In genomic region chr12:23585156-23585781, GRCh38 we compare ENCODE assay signal across 15 cellular contexts.
DNase-seq lines count a peak whose midpoint lies in the region; ATAC-seq and TF ChIP-seq lines count a peak whose summit lies in the region.
"Had no signal": no experiment of that assay in that cellular context is flagged by ENCODE, and none has a peak within 500 bp of the region (broad histone marks: within the 10 kb centered on the region; RNA-seq: fewer than 3 reads in every experiment).

No MANE protein-coding gene starts in this region.

- ATAC-seq in GM23338: peak; percentile 67
- no peak for ATAC-seq in GM19035 (IDR thresholded peaks at IDR 0.05; ENCODE audit: unreplicated experiment)
- ATAC-seq in GM18511 (IDR thresholded peaks at IDR 0.05; ENCODE audit: unreplicated experiment): no peak

- H3K4me1 ChIP-seq in GM23338 (ENCODE audit: insufficient read depth) (peaks cover 24% of the 10 kb centered on the region), NT2/D1 (ENCODE audit: insufficient read depth, insufficient read length) (no peaks in the 10 kb centered on the region), iPS-18a (ENCODE audit: control insufficient read depth, low read depth, low read length) (peaks cover 23% of the 10 kb centered on the region), neural progenitor cell (peaks cover 8% of the 10 kb centered on the region)

- H3K27me3 ChIP-seq in GM23338 (ENCODE audit: insufficient read depth) (no peaks in the 10 kb centered on the region), NT2/D1 (ENCODE audit: insufficient read depth, insufficient read length) (no peaks in the 10 kb centered on the region), iPS-18a (ENCODE audit: control insufficient read depth, insufficient read depth, low read length) (no peaks in the 10 kb centered on the region), neural progenitor cell (no peaks in the 10 kb centered on the region)
- H3K27me3 ChIP-seq: MG63 had no signal

- H3K9me3 ChIP-seq in NT2/D1 (ENCODE audit: insufficient read depth, low read length): peaks cover 5% of the 10 kb centered on the region; the same call in 1 of the 2 replicates
- no peaks in the 10 kb centered on the region for H3K9me3 ChIP-seq in iPS-18a (ENCODE audit: control insufficient read depth, low read depth, low read length)
- H3K9me3 ChIP-seq in neural progenitor cell (ENCODE audit: low read depth): no peaks in the 10 kb centered on the region
- H3K9me3 ChIP-seq: MG63 had no signal

- H4K20me1 ChIP-seq in GM23338 (replicated peaks; ENCODE audit: insufficient read depth): no peaks in the 10 kb centered on the region
- no peaks in the 10 kb centered on the region for H4K20me1 ChIP-seq in neural progenitor cell (ENCODE audit: low read depth)

- H3K9ac ChIP-seq in NT2/D1 (ENCODE audit: insufficient read length, low read depth) (no peak overlapping the region), iPS-18a (ENCODE audit: low read length) (peak overlapping the region; percentile 78), neural progenitor cell (no peak overlapping the region)

- H3K27me3 Mint-ChIP-seq in GM23338 (ENCODE audit: insufficient read depth, low read depth, poor library complexity) (peaks cover 1% of the 10 kb centered on the region), neural progenitor cell (ENCODE audit: insufficient read depth, low read depth) (no peaks in the 10 kb centered on the region)

- DNase-seq in GM23338 (ENCODE audit: low spot score): peak; percentile 58
- peak; percentile 48 for DNase-seq in NT2/D1 (ENCODE audit: low read depth, low spot score)
- DNase-seq in neural progenitor cell (ENCODE audit: low spot score): peak; percentile 6
- DNase-seq in activated gamma-delta T cell treated with Interleukin-2 at 50 U/mL for 16 hours: no peak
- DNase-seq: IMR-90, KG1, MG63, NCI-H1105 treated with DMSO at 0.1 percent for 48 hours, NCI-H2029, NCI-H446 treated with DMSO at 0.1 percent for 48 hours, Right ventricle myocardium superior, RPMI8226 had no signal

- H3K36me3 ChIP-seq in GM23338 (ENCODE audit: insufficient read depth) (no peaks in the 10 kb centered on the region), NT2/D1 (ENCODE audit: insufficient read depth, insufficient read length, low read length) (no peaks in the 10 kb centered on the region), iPS-18a (ENCODE audit: control insufficient read depth, low read depth, low read length) (no peaks in the 10 kb centered on the region), neural progenitor cell (no peaks in the 10 kb centered on the region)
- H3K36me3 ChIP-seq: MG63 had no signal

- H3K4me3 ChIP-seq in GM23338 (no peak overlapping the region), NT2/D1 (ENCODE audit: insufficient read length, low read depth) (no peak overlapping the region), iPS-18a (ENCODE audit: low read length) (peak overlapping the region; percentile 30), neural progenitor cell (no peak overlapping the region)
- H3K4me3 ChIP-seq: MG63 had no signal

- H3K27ac ChIP-seq in GM23338 (ENCODE audit: low read depth): peak overlapping the region; percentile 89
- peak overlapping the region; percentile 95 for H3K27ac ChIP-seq in iPS-18a (ENCODE audit: low read length)
- H3K27ac ChIP-seq in neural progenitor cell: no peak overlapping the region

- H3K4me3 Mint-ChIP-seq in GM23338: no peak overlapping the region; the same call in 2 of the 3 replicates
- H3K4me3 Mint-ChIP-seq in neural progenitor cell: no peak overlapping the region

- H3K36me3 Mint-ChIP-seq in GM23338 (ENCODE audit: low read depth) (no peaks in the 10 kb centered on the region; the same call in 2 of the 3 replicates), neural progenitor cell (peaks cover 4% of the 10 kb centered on the region)

- H3K4me1 Mint-ChIP-seq in GM23338: peaks cover 28% of the 10 kb centered on the region
- H3K4me1 Mint-ChIP-seq in neural progenitor cell: peaks cover 6% of the 10 kb centered on the region

- no peaks in the 10 kb centered on the region for H3K9me3 Mint-ChIP-seq in GM23338
- no peaks in the 10 kb centered on the region for H3K9me3 Mint-ChIP-seq in neural progenitor cell

- H2AFZ ChIP-seq in GM23338 (no peak overlapping the region), neural progenitor cell (replicated peaks) (no peak overlapping the region)

- H3K4me2 ChIP-seq in GM23338: peak overlapping the region; percentile 54
- no peak overlapping the region for H3K4me2 ChIP-seq in neural progenitor cell

- no peaks in the 10 kb centered on the region for H3K79me2 ChIP-seq in GM23338 (replicated peaks; ENCODE audit: insufficient read depth)
- H3K79me2 ChIP-seq in neural progenitor cell (ENCODE audit: low read depth): no peaks in the 10 kb centered on the region

- TF ChIP-seq CTCF in GM23338 (conservative IDR thresholded peaks at IDR 0.05; ENCODE audit: low read depth in 2 of 2) (no peak), neural progenitor cell (IDR thresholded peaks at IDR 0.05) (no peak)

- no peaks in the 10 kb centered on the region for H3F3A ChIP-seq in GM23338 (replicated peaks; ENCODE audit: low read depth)
- H3F3A ChIP-seq in neural progenitor cell (ENCODE audit: low read depth): no peaks in the 10 kb centered on the region

- H3K9me2 ChIP-seq in GM23338 (ENCODE audit: insufficient read depth): no peaks in the 10 kb centered on the region

- H3K27ac Mint-ChIP-seq in GM23338: peak overlapping the region; percentile 90
- H3K27ac Mint-ChIP-seq in neural progenitor cell: no peak overlapping the region

TF ChIP-seq in GM23338, 12 proteins besides CTCF, POLR2A, EP300 and RAD21:
- TF ChIP-seq ZNF462 (CRISPR knock-in tag; IDR thresholded peaks at IDR 0.05) (peak; percentile 53; the same call in 1 of the 2 replicates), POLR2AphosphoS5 (IDR thresholded peaks at IDR 0.05; ENCODE audit: low read depth) (no peak)
